Comparison of ENCODE assay signal across 19 cellular contexts in the genomic region with DNA sequence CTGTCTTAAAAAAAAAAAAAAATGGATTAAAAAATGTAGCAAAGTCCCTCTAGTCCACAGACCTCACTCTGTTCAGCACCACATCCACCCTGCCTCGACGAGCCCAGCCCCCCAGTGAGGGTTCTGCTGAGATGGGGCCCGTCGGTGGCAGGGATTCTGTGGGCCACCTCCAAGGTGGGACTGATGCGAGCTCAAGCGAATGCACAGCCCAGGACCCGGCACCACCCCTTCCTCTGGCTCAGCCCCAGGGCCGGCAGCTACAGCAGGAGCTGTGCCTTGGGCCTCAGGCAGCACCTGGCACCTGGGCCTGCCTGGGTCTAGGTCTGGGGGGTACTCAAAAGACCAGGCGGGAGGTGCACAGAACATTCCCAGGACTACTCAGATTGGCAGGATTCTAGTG. TPM values are rescaled to one million over a fixed set of nuclear protein-coding genes. Genes with fewer than 3 reads are reported as not detected.
DNase-seq lines count a peak whose midpoint lies in the region; ATAC-seq, FAIRE-seq and TF ChIP-seq lines count a peak whose summit lies in the region.
"Had no signal": no experiment of that assay in that cellular context is flagged by ENCODE, and none has a peak within 500 bp of the region (broad histone marks: within the 10 kb centered on the region; RNA-seq: fewer than 3 reads in every experiment).

No MANE protein-coding gene starts in this region.

- H3K4me1 ChIP-seq in heart left ventricle (peaks cover 0 to 5% (median 0%) of the 10 kb centered on the region in 12 donors), esophagus squamous epithelium (no peaks in the 10 kb centered on the region), kidney (ENCODE audit: control insufficient read depth in 1 of 2, insufficient read depth in 1 of 2, low read depth in 1 of 2, low read length in 2 of 2) (peaks cover 2 to 4% of the 10 kb centered on the region in 2 donors)
- H3K4me1 ChIP-seq: BE2C had no signal

- DNase-seq in left ventricle myocardium superior (peak; percentile 24), heart left ventricle (no peak), RWPE1 (ENCODE audit: low spot score) (no peak), type B pancreatic cell (ENCODE audit: extremely low spot score, unreplicated experiment) (no peak), NCI-H2107 treated with DMSO at 0.1 percent for 48 hours (lab: John Stamatoyannopoulos, UW; ENCODE audit: unreplicated experiment) (no peak), esophagus squamous epithelium (lab: John Stamatoyannopoulos, UW) (no peak), kidney (no peak)
- no peak for DNase-seq in effector memory CD8-positive, alpha-beta T cell
- DNase-seq: BE2C, DMS 273 treated with DMSO at 0.1 percent for 48 hours, HFFc6, KBM-7, NCI-H1092 treated with DMSO at 0.1 percent for 48 hours, NCI-H187, NCI-H446, NCI-H774, Right ventricle myocardium superior had no signal

- H3K4me1 Mint-ChIP-seq in effector memory CD8-positive, alpha-beta T cell (ENCODE audit: low read depth in 2 of 2), result peaks cover 0 to 4% of the 10 kb centered on the region in 2 donors
- H3K4me1 Mint-ChIP-seq in type B pancreatic cell (ENCODE audit: unreplicated experiment), result no peaks in the 10 kb centered on the region
- H3K4me1 Mint-ChIP-seq: GM23338 had no signal

- no peak overlapping the region for H3K4me3 Mint-ChIP-seq in effector memory CD8-positive, alpha-beta T cell
- H3K4me3 Mint-ChIP-seq in type B pancreatic cell, result no peak overlapping the region
- H3K4me3 Mint-ChIP-seq: GM23338, HFFc6 had no signal

- H3K9ac ChIP-seq in kidney (ENCODE audit: low read length in 2 of 2), result no peak overlapping the region

- no peak for FAIRE-seq in kidney (lab: Jason Lieb, UNC)
- FAIRE-seq: HTR-8/SVneo had no signal

- TF ChIP-seq POLR2A in heart left ventricle (IDR thresholded peaks at IDR 0.05) (no peak), esophagus squamous epithelium (IDR thresholded peaks at IDR 0.05) (no peak)

- POLR2A ChIA-PET in RWPE1 (lab: Yijun Ruan, JAX; ENCODE audit: low non-redundant PET), result no interaction called here

- H3K27ac Mint-ChIP-seq in effector memory CD8-positive, alpha-beta T cell, result peak overlapping the region; percentile 78 to 85
- H3K27ac Mint-ChIP-seq in type B pancreatic cell, result peak overlapping the region; percentile 16
- H3K27ac Mint-ChIP-seq: GM23338, HFFc6 had no signal

- H3K4me3 ChIP-seq in heart left ventricle, result no peak overlapping the region
- no peak overlapping the region for H3K4me3 ChIP-seq in esophagus squamous epithelium
- no peak overlapping the region for H3K4me3 ChIP-seq in kidney (ENCODE audit: low read length in 2 of 2)
- H3K4me3 ChIP-seq: GM23338 had no signal

- TF ChIP-seq CTCF in heart left ventricle (IDR thresholded peaks at IDR 0.05) (no peak), RWPE1 (conservative IDR thresholded peaks at IDR 0.05; ENCODE audit: low read depth) (no peak), type B pancreatic cell (conservative IDR thresholded peaks at IDR 0.05) (no peak), esophagus squamous epithelium (IDR thresholded peaks at IDR 0.05) (no peak), kidney (IDR thresholded peaks at IDR 0.05; ENCODE audit: borderline replicate concordance, extremely low read depth, insufficient read depth) (no peak)

- no peaks in the 10 kb centered on the region for H3K27me3 ChIP-seq in heart left ventricle
- H3K27me3 ChIP-seq in esophagus squamous epithelium, result no peaks in the 10 kb centered on the region
- H3K27me3 ChIP-seq: BE2C had no signal

- no peaks in the 10 kb centered on the region for H3K9me3 ChIP-seq in heart left ventricle
- H3K9me3 ChIP-seq in esophagus squamous epithelium, result no peaks in the 10 kb centered on the region
- H3K9me3 ChIP-seq in kidney (ENCODE audit: control insufficient read depth in 1 of 2, low read length in 2 of 2), result no peaks in the 10 kb centered on the region
- H3K9me3 ChIP-seq: BE2C had no signal

- H3K36me3 ChIP-seq in heart left ventricle (peaks cover 2 to 90% (median 77%) of the 10 kb centered on the region in 9 donors), esophagus squamous epithelium (peaks cover 53 to 98% (median 54%) of the 10 kb centered on the region in 3 donors), kidney (ENCODE audit: control insufficient read depth in 1 of 2, insufficient read depth in 2 of 2, low read length in 2 of 2) (peaks cover 8 to 9% of the 10 kb centered on the region in 2 donors)

- peaks cover 75% of the 10 kb centered on the region for H3K36me3 Mint-ChIP-seq in effector memory CD8-positive, alpha-beta T cell (ENCODE audit: insufficient read depth)
- H3K36me3 Mint-ChIP-seq in type B pancreatic cell, result peaks cover 9% of the 10 kb centered on the region

- ATAC-seq in left ventricle myocardium superior (no peak), heart left ventricle (no peak)
- ATAC-seq in effector memory CD8-positive, alpha-beta T cell (replicated peaks), result no peak
- ATAC-seq: GM23338 had no signal

- H3K27ac ChIP-seq in heart left ventricle (no peak overlapping the region), RWPE1 (peak overlapping the region; percentile 25), esophagus squamous epithelium (no peak overlapping the region), kidney (ENCODE audit: low read depth in 2 of 2, low read length in 2 of 2) (peak overlapping the region in 1 of 2 donors; percentile 0)

- H3K27me3 Mint-ChIP-seq in effector memory CD8-positive, alpha-beta T cell, result no peaks in the 10 kb centered on the region
- H3K27me3 Mint-ChIP-seq in type B pancreatic cell, result no peaks in the 10 kb centered on the region

- 84 to 91% (median 87%) methylated on average over 8 to 9 of the region's 9 CpGs for WGBS in heart left ventricle, 4 donors
- 88 to 100% methylated on average over 2 to 9 of the region's 9 CpGs for WGBS in esophagus squamous epithelium, 2 donors

- CTCF ChIA-PET in RWPE1 (lab: Yijun Ruan, JAX), result no interaction called here

- intact Hi-C loops in left ventricle myocardium superior (cut with micrococcal nuclease), result no loop called here
- intact Hi-C loops in heart left ventricle (cut with DNase I), result no loop called here
- intact Hi-C loops in esophagus squamous epithelium (cut with DNase I), result no loop called here
- intact Hi-C loops in kidney (cut with DNase I), result no loop called here

- H3K9me3 Mint-ChIP-seq in effector memory CD8-positive, alpha-beta T cell, result no peaks in the 10 kb centered on the region
- H3K9me3 Mint-ChIP-seq in type B pancreatic cell, result no peaks in the 10 kb centered on the region
- H3K9me3 Mint-ChIP-seq: GM23338, HFFc6 had no signal

RNA-seq across cellular contexts. Expression of a gene that starts 59.5 kb away (rescaled TPM):
- total RNA-seq in left ventricle myocardium superior (8.1 TPM), heart left ventricle (10 to 100 TPM in 4 of 9 donors, 1 to 10 TPM in 5; 6.9 to 14.6 (median 9.9) TPM), type B pancreatic cell (ENCODE audit: low replicate concordance) (8.2 and 14.4 TPM in 2 replicates), esophagus squamous epithelium (10 to 100 TPM in 1 of 4 donors, 1 to 10 TPM in 3; 3.4 to 10.7 (median 6.5) TPM), kidney (12.7 TPM)
- polyA plus RNA-seq in heart left ventricle (1 to 10 TPM; 1.6 to 5.4 TPM), kidney (ENCODE audit: insufficient read depth, low read depth, low replicate concordance) (2.2 TPM)
